1 cellular context compared by ENCODE assay signal in the genomic region with DNA sequence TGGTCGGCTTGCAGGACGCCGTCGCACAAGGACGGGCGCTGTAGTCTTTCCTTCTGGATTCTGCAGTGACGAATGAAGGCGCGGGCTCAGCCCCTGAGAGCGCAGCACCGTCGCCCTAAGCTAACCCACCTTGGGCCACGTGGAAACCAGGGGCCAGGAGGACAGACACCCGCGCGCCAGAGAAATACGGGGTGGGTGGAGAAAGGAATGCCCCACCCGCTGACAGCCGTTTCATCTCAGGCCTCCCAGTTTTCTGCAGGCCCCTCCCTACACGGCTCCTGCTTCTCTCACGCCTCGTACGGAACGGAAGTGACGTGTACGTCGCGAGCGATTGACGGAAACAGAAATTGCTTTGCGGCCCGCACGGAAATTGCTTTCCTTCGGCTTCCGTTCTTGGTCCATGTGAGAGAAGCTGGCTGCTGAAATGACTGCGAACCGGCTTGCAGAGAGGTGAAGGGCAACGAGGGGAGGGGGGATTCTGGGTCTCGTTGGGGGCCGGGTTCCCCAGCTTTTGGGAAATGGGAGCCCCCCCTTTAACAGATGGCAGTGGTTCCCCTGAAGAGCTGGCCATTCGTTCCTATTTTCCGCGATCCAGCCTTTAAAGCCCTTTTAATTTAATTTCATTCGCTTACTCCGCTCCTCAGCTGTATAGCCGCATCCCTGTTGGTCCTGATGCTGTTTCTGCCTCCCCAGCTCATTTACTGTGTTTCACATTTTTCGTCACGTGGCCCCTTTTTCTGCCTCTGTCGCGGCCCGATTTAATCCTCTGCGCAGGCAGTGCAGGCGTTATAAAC.
TF ChIP-seq lines count a peak whose summit lies in the region.

TSS of gene UTP14A (plus strand) at position 378 of the 794 bp plus-strand sequence. CDS start at position 425, 47 bp downstream.

TF ChIP-seq in K562, 482 proteins besides CTCF, POLR2A, EP300 and RAD21 (continued from another document and continues in another):
- no peak for TF ChIP-seq NFXL1 (CRISPR knock-in tag; IDR thresholded peaks at IDR 0.05)
- peak; percentile 45; the same call in 1 of the 2 replicates for TF ChIP-seq MBD2 (IDR thresholded peaks at IDR 0.05; ENCODE audit: borderline replicate concordance, low read depth)
- TF ChIP-seq KAT8 (IDR thresholded peaks at IDR 0.05; ENCODE audit: low read depth): no peak
- no peak for TF ChIP-seq ZNF253 (CRISPR knock-in tag; conservative IDR thresholded peaks at IDR 0.05)
- no peak for TF ChIP-seq ZNF12 (CRISPR knock-in tag; IDR thresholded peaks at IDR 0.05)
- no peak for TF ChIP-seq NR1H2 (CRISPR knock-in tag; IDR thresholded peaks at IDR 0.05)
- TF ChIP-seq NELFE (IDR thresholded peaks at IDR 0.05; ENCODE audit: insufficient read depth, insufficient read length): no peak
- TF ChIP-seq MTA2 (IDR thresholded peaks at IDR 0.05; ENCODE audit: low read depth): no peak
- peak; percentile 88 for TF ChIP-seq ZNF592 (IDR thresholded peaks at IDR 0.05)
- no peak for TF ChIP-seq TFAM (CRISPR knock-in tag; conservative IDR thresholded peaks at IDR 0.05)
- no peak for TF ChIP-seq KAT2B (IDR thresholded peaks at IDR 0.05; ENCODE audit: low read depth, low read length)
- no peak for TF ChIP-seq OTX1 (CRISPR knock-in tag; IDR thresholded peaks at IDR 0.05)
- TF ChIP-seq NR0B1 (IDR thresholded peaks at IDR 0.05; ENCODE audit: partially characterized antibody): no peak
- TF ChIP-seq CHD7 (IDR thresholded peaks at IDR 0.05; ENCODE audit: low read depth, low read length): peak; percentile 51
- no peak for TF ChIP-seq ZNF668 (CRISPR knock-in tag; IDR thresholded peaks at IDR 0.05)
- no peak for TF ChIP-seq ZBTB17 (CRISPR knock-in tag; IDR thresholded peaks at IDR 0.05)
- no peak for TF ChIP-seq ZNF408 (CRISPR knock-in tag; IDR thresholded peaks at IDR 0.05; ENCODE audit: low read depth)
- TF ChIP-seq CBX8 (IDR thresholded peaks at IDR 0.05; ENCODE audit: borderline replicate concordance, extremely low read depth, low read depth, low read length, poor library complexity, severe bottlenecking): no peak
- TF ChIP-seq TEAD4 (IDR thresholded peaks at IDR 0.05; ENCODE audit: low read length): peak; percentile 28; the same call in 1 of the 2 replicates
- no peak for TF ChIP-seq TEAD4 (CRISPR knock-in tag; IDR thresholded peaks at IDR 0.05; ENCODE audit: borderline replicate concordance)
- TF ChIP-seq DDX20 (tag; IDR thresholded peaks at IDR 0.05; ENCODE audit: low read depth): no peak
- TF ChIP-seq ZNF134 (CRISPR knock-in tag; conservative IDR thresholded peaks at IDR 0.05): no peak
- TF ChIP-seq SNAPC5 (CRISPR knock-in tag; IDR thresholded peaks at IDR 0.05): no peak
- TF ChIP-seq NFYB (IDR thresholded peaks at IDR 0.05; ENCODE audit: extremely low read depth, insufficient read length): no peak
- peak; percentile 66 for TF ChIP-seq RBBP5 (IDR thresholded peaks at IDR 0.05; ENCODE audit: borderline replicate concordance, insufficient read depth, low read length, poor library complexity, severe bottlenecking)
- TF ChIP-seq ARID2 (IDR thresholded peaks at IDR 0.05): no peak
- TF ChIP-seq WHSC1 (IDR thresholded peaks at IDR 0.05; ENCODE audit: low read length): no peak
- no peak for TF ChIP-seq NFIX (CRISPR knock-in tag; IDR thresholded peaks at IDR 0.05; ENCODE audit: low read depth)
- no peak for TF ChIP-seq DNMT1 (IDR thresholded peaks at IDR 0.05)
- no peak for TF ChIP-seq RUNX1 (IDR thresholded peaks at IDR 0.05; ENCODE audit: low read depth)
- TF ChIP-seq, protein P1, sequence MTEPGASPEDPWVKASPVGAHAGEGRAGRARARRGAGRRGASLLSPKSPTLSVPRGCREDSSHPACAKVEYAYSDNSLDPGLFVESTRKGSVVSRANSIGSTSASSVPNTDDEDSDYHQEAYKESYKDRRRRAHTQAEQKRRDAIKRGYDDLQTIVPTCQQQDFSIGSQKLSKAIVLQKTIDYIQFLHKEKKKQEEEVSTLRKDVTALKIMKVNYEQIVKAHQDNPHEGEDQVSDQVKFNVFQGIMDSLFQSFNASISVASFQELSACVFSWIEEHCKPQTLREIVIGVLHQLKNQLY (CRISPR knock-in tag; conservative IDR thresholded peaks at IDR 0.05): no peak
- TF ChIP-seq, protein P2, sequence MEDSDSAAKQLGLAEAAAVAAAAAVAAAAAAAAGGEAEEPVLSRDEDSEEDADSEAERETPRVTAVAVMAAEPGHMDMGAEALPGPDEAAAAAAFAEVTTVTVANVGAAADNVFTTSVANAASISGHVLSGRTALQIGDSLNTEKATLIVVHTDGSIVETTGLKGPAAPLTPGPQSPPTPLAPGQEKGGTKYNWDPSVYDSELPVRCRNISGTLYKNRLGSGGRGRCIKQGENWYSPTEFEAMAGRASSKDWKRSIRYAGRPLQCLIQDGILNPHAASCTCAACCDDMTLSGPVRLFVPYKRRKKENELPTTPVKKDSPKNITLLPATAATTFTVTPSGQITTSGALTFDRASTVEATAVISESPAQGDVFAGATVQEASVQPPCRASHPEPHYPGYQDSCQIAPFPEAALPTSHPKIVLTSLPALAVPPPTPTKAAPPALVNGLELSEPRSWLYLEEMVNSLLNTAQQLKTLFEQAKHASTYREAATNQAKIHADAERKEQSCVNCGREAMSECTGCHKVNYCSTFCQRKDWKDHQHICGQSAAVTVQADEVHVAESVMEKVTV (CRISPR knock-in tag; IDR thresholded peaks at IDR 0.05): no peak
- no peak; the same call in 1 of the 2 replicates for TF ChIP-seq ATF3 (IDR thresholded peaks at IDR 0.05)
- no peak for TF ChIP-seq ATF3 (CRISPR knock-in tag; conservative IDR thresholded peaks at IDR 0.05)
- no peak for TF ChIP-seq ZNF551 (CRISPR knock-in tag; IDR thresholded peaks at IDR 0.05)
